1 cellular context compared by ENCODE assay signal in the genomic region with DNA sequence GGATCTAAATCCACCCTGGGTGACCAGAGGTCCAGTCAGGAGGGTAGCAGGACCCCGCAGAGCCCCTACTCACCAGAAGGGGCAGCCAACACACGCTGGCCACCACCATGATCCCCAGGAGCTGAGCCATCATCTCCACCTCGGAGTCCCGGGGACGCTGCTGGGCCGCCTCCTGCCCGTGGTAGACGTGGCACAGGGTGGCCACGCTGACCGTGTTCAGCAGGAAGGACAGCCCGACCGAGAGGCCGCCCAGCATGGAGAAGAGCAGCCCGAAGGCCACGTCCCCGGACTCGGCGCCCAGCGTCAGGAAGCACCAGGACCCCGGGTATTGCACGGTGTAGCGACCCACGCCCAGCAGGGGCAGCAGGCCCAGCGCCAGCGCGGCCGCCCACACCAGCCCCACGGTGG.
TF ChIP-seq lines count a peak whose summit lies in the region.

No MANE protein-coding gene starts in this region.

TF ChIP-seq in H1, 55 proteins besides CTCF, POLR2A, EP300 and RAD21:
- TF ChIP-seq TCF12 (IDR thresholded peaks at IDR 0.05; ENCODE audit: low read depth, low read length) (no peak), HDAC2 (IDR thresholded peaks at IDR 0.05; ENCODE audit: borderline replicate concordance in 1 of 2, low read depth in 2 of 2, low read length in 2 of 2) (no peak), EGR1 (IDR thresholded peaks at IDR 0.05; ENCODE audit: borderline replicate concordance, low read depth, low read length) (peak; percentile 71; the same call in 1 of the 2 replicates)
TF ChIP-seq in H1: peak in this region for 1.
